ENCODE assay signal across 1 cellular context in genomic region chr15:59373215-59373614, GRCh38.
TF ChIP-seq lines count a peak whose summit lies in the region.

No MANE protein-coding gene starts in this region.

TF ChIP-seq in SK-N-SH treated with all-trans-retinoic acid at 6 μM for 48 hours, 23 proteins besides CTCF, POLR2A, EP300 and RAD21 (continued from another document):
- no peak for TF ChIP-seq CREB5 (CRISPR knock-in tag; IDR thresholded peaks at IDR 0.05; ENCODE audit: low read depth)
TF ChIP-seq in SK-N-SH treated with all-trans-retinoic acid at 6 μM for 48 hours: peak in this region for 0.
